In the genomic region with DNA sequence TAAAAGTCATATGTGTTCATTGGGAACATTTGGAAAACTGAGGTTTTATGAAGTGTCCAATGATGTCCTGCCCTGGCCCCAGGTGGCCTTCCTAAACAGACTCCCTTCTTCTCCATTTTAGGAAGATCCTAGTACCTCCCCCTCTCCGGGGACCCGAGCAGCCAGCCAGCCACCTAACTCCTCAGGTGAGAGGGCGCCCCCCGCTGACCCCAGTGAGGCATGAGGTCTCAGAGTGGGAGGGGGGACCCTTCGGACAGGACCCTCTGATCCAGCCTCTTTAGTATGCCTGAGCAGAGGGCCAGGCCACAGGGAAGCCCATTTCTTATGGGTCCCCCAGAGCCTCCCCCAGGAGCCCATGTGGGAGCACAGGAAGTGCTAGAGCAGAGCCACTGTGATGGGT, we compare ENCODE assay signal across 25 cellular contexts. TPM values are rescaled to one million over a fixed set of nuclear protein-coding genes. Genes with fewer than 3 reads are reported as not detected.
DNase-seq lines count a peak whose midpoint lies in the region; ATAC-seq and TF ChIP-seq lines count a peak whose summit lies in the region.
"Had no signal": no experiment of that assay in that cellular context is flagged by ENCODE, and none has a peak within 500 bp of the region (broad histone marks: within the 10 kb centered on the region; RNA-seq: fewer than 3 reads in every experiment).

No MANE protein-coding gene starts in this region.

- ATAC-seq in SK-N-SH treated with all-trans-retinoic acid at 6 μM for 48 hours: no peak
- no peak for ATAC-seq in naive thymus-derived CD4-positive, alpha-beta T cell
- ATAC-seq: foreskin keratinocyte, mucosa of descending colon, Right ventricle myocardium inferior had no signal

- H3K27ac Mint-ChIP-seq in activated naive CD8-positive, alpha-beta T cell: peak overlapping the region; percentile 73
- H3K27ac Mint-ChIP-seq in naive thymus-derived CD4-positive, alpha-beta T cell: peak overlapping the region in 7 of 9 donors; percentile 43 to 80 (median 52)
- peak overlapping the region in 1 of 8 donors; percentile 23 for H3K27ac Mint-ChIP-seq in CD8-positive, alpha-beta memory T cell

- H3K4me1 Mint-ChIP-seq in activated naive CD8-positive, alpha-beta T cell (ENCODE audit: low read depth): peaks cover 8% of the 10 kb centered on the region
- H3K4me1 Mint-ChIP-seq in naive thymus-derived CD4-positive, alpha-beta T cell: peaks cover 0 to 24% (median 13%) of the 10 kb centered on the region in 7 donors
- peaks cover 1 to 13% (median 3%) of the 10 kb centered on the region in 3 donors for H3K4me1 Mint-ChIP-seq in CD8-positive, alpha-beta memory T cell

- no peaks in the 10 kb centered on the region for H4K20me1 ChIP-seq in SK-N-SH (ENCODE audit: insufficient read depth)

- H3K27me3 ChIP-seq in SK-N-SH (ENCODE audit: insufficient read depth) (no peaks in the 10 kb centered on the region), H7 (ENCODE audit: control insufficient read depth, insufficient read depth, low read length) (no peaks in the 10 kb centered on the region)
- no peaks in the 10 kb centered on the region for H3K27me3 ChIP-seq in naive thymus-derived CD4-positive, alpha-beta T cell (ENCODE audit: control insufficient read depth in 2 of 2, insufficient read depth in 2 of 2, low read length in 2 of 2)
- no peaks in the 10 kb centered on the region for H3K27me3 ChIP-seq in CD8-positive, alpha-beta memory T cell (ENCODE audit: insufficient read depth, low read length, poor library complexity, severe bottlenecking)
- H3K27me3 ChIP-seq: foreskin keratinocyte, thyroid gland had no signal

- H3K36me3 Mint-ChIP-seq in activated naive CD8-positive, alpha-beta T cell: peaks cover 2% of the 10 kb centered on the region
- H3K36me3 Mint-ChIP-seq in naive thymus-derived CD4-positive, alpha-beta T cell: peaks cover 6 to 76% (median 29%) of the 10 kb centered on the region in 5 donors
- peaks cover 0 to 99% (median 20%) of the 10 kb centered on the region in 3 donors for H3K36me3 Mint-ChIP-seq in CD8-positive, alpha-beta memory T cell

- peaks cover 3 to 16% of the 10 kb centered on the region in 2 experiments for H3K36me3 ChIP-seq in SK-N-SH (replicated peaks in 1 of 2; ENCODE audit: control insufficient read depth in 1 of 2, insufficient read depth in 2 of 2, low read length in 1 of 2)
- H3K36me3 ChIP-seq in H7 (replicated peaks; ENCODE audit: control insufficient read depth, insufficient read depth, low read length): no peaks in the 10 kb centered on the region; the same call in 1 of the 2 replicates
- H3K36me3 ChIP-seq in naive thymus-derived CD4-positive, alpha-beta T cell (ENCODE audit: control insufficient read depth in 2 of 3, insufficient read depth in 3 of 3, low read length in 3 of 3): peaks cover 60 to 100% (median 71%) of the 10 kb centered on the region in 3 experiments
- H3K36me3 ChIP-seq in CD8-positive, alpha-beta memory T cell (ENCODE audit: insufficient read depth, low read length): peaks cover 90% of the 10 kb centered on the region
- H3K36me3 ChIP-seq: thyroid gland had no signal

- no peaks in the 10 kb centered on the region for H3K9me3 Mint-ChIP-seq in activated naive CD8-positive, alpha-beta T cell (ENCODE audit: low read depth)
- peaks cover 0 to 6% (median 0%) of the 10 kb centered on the region in 11 donors for H3K9me3 Mint-ChIP-seq in naive thymus-derived CD4-positive, alpha-beta T cell
- H3K9me3 Mint-ChIP-seq in CD8-positive, alpha-beta memory T cell: no peaks in the 10 kb centered on the region

- peaks cover 9 to 46% of the 10 kb centered on the region in 2 experiments; a peak in 2 of 4 replicates for H3K4me1 ChIP-seq in SK-N-SH (ENCODE audit: control insufficient read depth in 1 of 2, insufficient read depth in 2 of 2, low read depth in 1 of 2, low read length in 1 of 2)
- no peaks in the 10 kb centered on the region for H3K4me1 ChIP-seq in naive thymus-derived CD4-positive, alpha-beta T cell (ENCODE audit: control insufficient read depth in 2 of 2, insufficient read depth in 2 of 2, low read length in 2 of 2)
- H3K4me1 ChIP-seq in CD8-positive, alpha-beta memory T cell (ENCODE audit: insufficient read depth, low read length): no peaks in the 10 kb centered on the region

- no peaks in the 10 kb centered on the region for H3K27me3 Mint-ChIP-seq in activated naive CD8-positive, alpha-beta T cell
- H3K27me3 Mint-ChIP-seq in naive thymus-derived CD4-positive, alpha-beta T cell: no peaks in the 10 kb centered on the region
- no peaks in the 10 kb centered on the region for H3K27me3 Mint-ChIP-seq in CD8-positive, alpha-beta memory T cell

- H3K9ac ChIP-seq in SK-N-SH: no peak overlapping the region

- H3K9me2 ChIP-seq in SK-N-SH: no peaks in the 10 kb centered on the region

- no peak overlapping the region for H3K27ac ChIP-seq in SK-N-SH (ENCODE audit: low read depth in 2 of 2, low read length in 1 of 2)
- H3K27ac ChIP-seq in naive thymus-derived CD4-positive, alpha-beta T cell (ENCODE audit: low read depth, low read length): no peak overlapping the region
- no peak overlapping the region for H3K27ac ChIP-seq in CD8-positive, alpha-beta memory T cell (ENCODE audit: low read depth, low read length)
- H3K27ac ChIP-seq: foreskin keratinocyte, thyroid gland had no signal

- H2AFZ ChIP-seq in SK-N-SH (ENCODE audit: low read depth): no peak overlapping the region

- no peaks in the 10 kb centered on the region for H3K9me3 ChIP-seq in SK-N-SH
- H3K9me3 ChIP-seq in naive thymus-derived CD4-positive, alpha-beta T cell (ENCODE audit: control insufficient read depth in 2 of 3, low read length in 3 of 3): no peaks in the 10 kb centered on the region
- H3K9me3 ChIP-seq in CD8-positive, alpha-beta memory T cell (ENCODE audit: low read length): no peaks in the 10 kb centered on the region
- H3K9me3 ChIP-seq: mucosa of descending colon, thyroid gland had no signal

- H3K4me2 ChIP-seq in SK-N-SH: no peak overlapping the region

- no peaks in the 10 kb centered on the region for H3F3A ChIP-seq in SK-N-SH (replicated peaks; ENCODE audit: insufficient read depth)

- TF ChIP-seq RAD21 in SK-N-SH (IDR thresholded peaks at IDR 0.05; ENCODE audit: low read length): no peak

- no peak for TF ChIP-seq EP300 in SK-N-SH (IDR thresholded peaks at IDR 0.05; ENCODE audit: borderline replicate concordance in 1 of 2, low read depth in 1 of 2, low read length in 1 of 2)

- POLR2A ChIA-PET in SK-N-SH (lab: Yijun Ruan, JAX): no interaction called here
- POLR2A ChIA-PET in naive thymus-derived CD4-positive, alpha-beta T cell (lab: Charles Lee): interaction anchor here (0.6 to 1.0 kb wide), 3 partner anchors 14 to 103 kb away, joined by 3 to 4 read pairs (median 3); no protein-coding TSS in a partner anchor
- POLR2A ChIA-PET in CD8-positive, alpha-beta memory T cell (lab: Charles Lee): no interaction called here

- H3K4me3 ChIP-seq in SK-N-SH (ENCODE audit: low read depth in 2 of 2, low read length in 1 of 2): no peak overlapping the region
- H3K4me3 ChIP-seq in H7 (ENCODE audit: insufficient read depth, low read depth, low read length): no peak overlapping the region
- no peak overlapping the region for H3K4me3 ChIP-seq in naive thymus-derived CD4-positive, alpha-beta T cell (ENCODE audit: low read length)
- H3K4me3 ChIP-seq in CD8-positive, alpha-beta memory T cell (ENCODE audit: low read length): no peak overlapping the region
- H3K4me3 ChIP-seq: mucosa of descending colon, thyroid gland had no signal

- whole genome bisulfite sequencing in SK-N-SH (ENCODE audit: low lambda C conversion rate): 79% methylated on average over 5 of the region's 5 CpGs

- H3K79me2 ChIP-seq in SK-N-SH (ENCODE audit: insufficient read depth): no peaks in the 10 kb centered on the region

- no peak overlapping the region for H3K4me3 Mint-ChIP-seq in activated naive CD8-positive, alpha-beta T cell
- no peak overlapping the region for H3K4me3 Mint-ChIP-seq in naive thymus-derived CD4-positive, alpha-beta T cell
- no peak overlapping the region for H3K4me3 Mint-ChIP-seq in CD8-positive, alpha-beta memory T cell

- CTCF ChIA-PET in SK-N-SH (lab: Yijun Ruan, JAX): no interaction called here
- CTCF ChIA-PET in naive thymus-derived CD4-positive, alpha-beta T cell (lab: Charles Lee): no interaction called here
- CTCF ChIA-PET in CD8-positive, alpha-beta memory T cell (lab: Charles Lee): no interaction called here

- intact Hi-C loops in naive thymus-derived CD4-positive, alpha-beta T cell (cut with micrococcal nuclease): no loop called here
- intact Hi-C loops in head of caudate nucleus (cut with DNase I): no loop called here

- no peak for TF ChIP-seq CTCF in SK-N-SH (IDR thresholded peaks at IDR 0.05)

- peak; percentile 30 for DNase-seq in SK-N-SH
- peak; percentile 82 for DNase-seq in H7
- DNase-seq in naive thymus-derived CD4-positive, alpha-beta T cell: no peak
- DNase-seq in hepatic stellate cell (ENCODE audit: low spot score): no peak
- DNase-seq in head of caudate nucleus: no peak
- no peak for DNase-seq in CD8-positive, alpha-beta memory T cell
- DNase-seq: 8988T; activated gamma-delta T cell treated with Interleukin-2 at 50 U/mL for 16 hours; AML-193; DMS79 treated with DMSO at 0.1 percent for 48 hours; erythroblast; foreskin keratinocyte; hippocampal formation; islet precursor cell; mucosa of descending colon; NCI-H1092 treated with DMSO at 0.1 percent for 48 hours; NCI-H2029; NCI-H2227 treated with DMSO at 0.1 percent for 48 hours; NCI-H774; OCI-M1; stimulated activated naive CD4-positive, alpha-beta T cell; thyroid gland had no signal

RNA-seq across cellular contexts. Expression of a gene that starts 23.7 kb away (rescaled TPM):
- 0.02 TPM in 2 replicates for polyA plus RNA-seq in SK-N-SH (2012; rRNA removed)
- under 0.01 and 0.01 TPM in 2 replicates for polyA plus RNA-seq in SK-N-SH (2012; cell fraction: cytosol; rRNA removed)
- 0.16 and 0.18 TPM in 2 replicates for polyA plus RNA-seq in SK-N-SH (2012; cell fraction: nucleus; rRNA removed)
- total RNA-seq in H7 (2014; rRNA removed; shearing (Covaris generic)): not detected in 2 replicates
- 1 to 10 TPM in 1 of 5 experiments, under 1 TPM in 3, not detected in 1; 0.19 to 1.0 (median 0.32) TPM for total RNA-seq in naive thymus-derived CD4-positive, alpha-beta T cell
- polyA plus RNA-seq in naive thymus-derived CD4-positive, alpha-beta T cell: 1 to 10 TPM in 1 of 2 donors, under 1 TPM in 1; 0.51 to 1.0 TPM
- under 1 TPM; 0.35 to 0.42 TPM for total RNA-seq in CD8-positive, alpha-beta memory T cell
- polyA plus RNA-seq in CD8-positive, alpha-beta memory T cell: 0.72 TPM
- total RNA-seq: Right ventricle myocardium inferior had no signal

Comparison
In these comparisons a context has a peak if more than half of its experiments do, and no peak if none do; other contexts are left out.
1. DNase-seq: peak in SK-N-SH (single experiment) and H7 (single experiment); none in naive thymus-derived CD4-positive, alpha-beta T cell (0 of 9), hepatic stellate cell (single experiment), head of caudate nucleus (0 of 42) and CD8-positive, alpha-beta memory T cell (0 of 5).